ENCODE assay signal across 9 cellular contexts in the genomic region with DNA sequence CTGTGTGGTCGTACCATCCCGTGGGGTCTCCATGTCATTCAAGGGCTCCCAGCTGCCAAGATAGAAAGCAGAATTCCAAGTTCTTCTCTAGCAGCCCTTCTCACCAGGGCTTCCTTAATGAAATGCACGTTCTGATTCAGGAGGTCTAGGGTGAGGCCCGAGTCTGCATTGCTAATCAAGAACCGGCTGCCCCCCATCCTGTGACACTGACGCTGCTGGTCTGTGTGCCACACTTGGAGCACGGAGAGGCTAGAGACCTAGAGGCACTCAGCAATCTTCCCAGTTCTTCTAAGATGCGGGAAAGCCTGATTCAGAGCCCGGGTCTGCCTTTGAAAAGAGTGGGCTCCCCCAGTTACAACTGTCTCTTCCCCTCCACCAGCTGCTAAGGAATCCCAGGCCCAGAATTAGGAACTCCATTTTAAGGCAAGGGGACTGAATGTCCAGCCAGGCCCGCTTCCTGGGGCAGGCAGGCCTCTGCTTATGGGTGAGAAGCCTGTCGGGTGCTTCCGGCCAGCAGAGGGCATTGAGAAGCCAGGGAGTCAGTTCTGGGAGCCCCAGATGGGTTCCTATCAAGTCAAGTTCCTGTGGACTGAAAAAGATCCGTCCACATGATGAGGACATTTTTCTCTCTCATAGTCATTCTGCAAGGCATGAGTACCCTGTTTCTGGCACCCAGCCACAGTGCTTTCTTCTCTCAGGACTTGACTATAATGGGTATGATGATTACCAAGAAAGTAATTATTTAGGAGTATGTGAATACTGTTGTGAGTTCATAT.
DNase-seq lines count a peak whose midpoint lies in the region; ATAC-seq and TF ChIP-seq lines count a peak whose summit lies in the region.
"Had no signal": no experiment of that assay in that cellular context is flagged by ENCODE, and none has a peak within 500 bp of the region (broad histone marks: within the 10 kb centered on the region; RNA-seq: fewer than 3 reads in every experiment).

No MANE protein-coding gene starts in this region.

- TF ChIP-seq CTCF in lower leg skin (IDR thresholded peaks at IDR 0.05) (no peak), GM20000 (IDR thresholded peaks at IDR 0.05; ENCODE audit: extremely low read depth, missing control alignments) (no peak)

- no peak for ATAC-seq in GM18519 (IDR thresholded peaks at IDR 0.05; ENCODE audit: low FRiP score, unreplicated experiment)
- ATAC-seq in GM21723 (IDR thresholded peaks at IDR 0.05; ENCODE audit: unreplicated experiment) = no peak

- TF ChIP-seq POLR2A in lower leg skin (IDR thresholded peaks at IDR 0.05) = no peak

- DNase-seq in NCI-H1417 (lab: John Stamatoyannopoulos, UW) = peak in 2 of 3 experiments; percentile 20 to 52
- DNase-seq in NCI-H1417 treated with DMSO at 0.1 percent for 48 hours (lab: John Stamatoyannopoulos, UW) = no peak
- peak; percentile 44 for DNase-seq in NCI-H526 treated with DMSO at 0.1 percent for 48 hours (lab: John Stamatoyannopoulos, UW)
- peak; percentile 9 to 66 for DNase-seq in dermis microvascular lymphatic vessel endothelial cell (ENCODE audit: low read depth in 2 of 2)
- peak; percentile 56 to 90 for DNase-seq in lower leg skin (ENCODE audit: low spot score in 2 of 2)
- no peak for DNase-seq in GM20000 (ENCODE audit: low spot score)

- intact Hi-C loops in lower leg skin (cut with DNase I; ENCODE audit: low total_unique reads) = no loop called here

- 69 to 71% methylated on average over 13 of the region's 13 CpGs for WGBS in lower leg skin, 2 donors

- no peak overlapping the region for H3K4me3 ChIP-seq in lower leg skin (ENCODE audit: low read depth, poor library complexity, severe bottlenecking)
- H3K4me3 ChIP-seq: BLaER1 treated with 17β-estradiol and CSF1 and Interleukin-3, amounts not matched to agents 10 nM and 100 nM had no signal

Comparison
In these comparisons a context has a peak if more than half of its experiments do, and no peak if none do; other contexts are left out.
1. DNase-seq: peak in NCI-H1417 (2 of 3), NCI-H526 treated with DMSO at 0.1 percent for 48 hours (single experiment), dermis microvascular lymphatic vessel endothelial cell (2 of 2) and lower leg skin (2 of 2); none in NCI-H1417 treated with DMSO at 0.1 percent for 48 hours (single experiment) and GM20000 (single experiment).